ENCODE assay signal across 14 cellular contexts in genomic region chr14:74988131-74988530, GRCh38. TPM values are rescaled to one million over a fixed set of nuclear protein-coding genes. Genes with fewer than 3 reads are reported as not detected.
DNase-seq lines count a peak whose midpoint lies in the region; ATAC-seq and TF ChIP-seq lines count a peak whose summit lies in the region.
"Had no signal": no experiment of that assay in that cellular context is flagged by ENCODE, and none has a peak within 500 bp of the region (broad histone marks: within the 10 kb centered on the region; RNA-seq: fewer than 3 reads in every experiment).

No MANE protein-coding gene starts in this region.

- ATAC-seq in activated naive CD4-positive, alpha-beta T cell treated with anti-CD3 and anti-CD28 coated beads, Interleukin-2, amount 50 U/mL, for 72 hours, result no peak

- H3K36me3 Mint-ChIP-seq in activated naive CD4-positive, alpha-beta T cell treated with anti-CD3 and anti-CD28 coated beads, Interleukin-2, amount 50 U/mL, for 72 hours, result no peaks in the 10 kb centered on the region
- H3K36me3 Mint-ChIP-seq: type B pancreatic cell had no signal

- peak overlapping the region; percentile 48 for H3K27ac ChIP-seq in RWPE1
- H3K27ac ChIP-seq: KMS-11 had no signal

- CTCF ChIA-PET in RWPE1 (lab: Yijun Ruan, JAX), result no interaction called here

- no peak overlapping the region for H3K4me3 ChIP-seq in fibroblast of pulmonary artery (replicated peaks; ENCODE audit: low read depth, low read length)

- POLR2A ChIA-PET in RWPE1 (lab: Yijun Ruan, JAX; ENCODE audit: low non-redundant PET), result no interaction called here

- H3K9me3 Mint-ChIP-seq in activated naive CD4-positive, alpha-beta T cell treated with anti-CD3 and anti-CD28 coated beads, Interleukin-2, amount 50 U/mL, for 72 hours, result no peaks in the 10 kb centered on the region
- H3K9me3 Mint-ChIP-seq: activated B cell treated with CpG ODN at 0.5 μM for 24 hours; activated T-helper 2 cell treated with anti-CD3 and anti-CD28 coated beads, Interferon-gamma antibody, Interleukin-2, Interleukin-4, amounts not matched to agents 10 μg/mL and 5 μg/mL and 100 μg/mL, durations not matched to agents 14 hours and 24 hours and 36 hours; dendritic cell treated with granulocyte-macrophage colony-stimulating factor and Interleukin-4, amounts not matched to agents 40 ng/mL and 50 ng/mL, for 4 days; type B pancreatic cell had no signal

- DNase-seq in NCI-H510A treated with DMSO at 0.1 percent for 48 hours (lab: John Stamatoyannopoulos, UW) (peak; percentile 43), NCI-H510A (lab: John Stamatoyannopoulos, UW) (no peak), RWPE1 (ENCODE audit: low spot score) (peak; percentile 82), fibroblast of pulmonary artery (ENCODE audit: low read depth) (peak; percentile 86), COR-L47 (lab: John Stamatoyannopoulos, UW) (no peak)
- DNase-seq in stimulated activated CD8-positive, alpha-beta memory T cell treated with anti-CD3 and anti-CD28 coated beads, Interleukin-4, amount 100 ng/mL, for 48 hours, result peak; percentile 7
- DNase-seq in activated naive CD4-positive, alpha-beta T cell treated with anti-CD3 and anti-CD28 coated beads, Interleukin-2, amount 50 U/mL, for 72 hours (ENCODE audit: low spot score in 2 of 2), result no peak
- no peak for DNase-seq in NK-92 treated with Interleukin-12 subunit alpha and Interleukin-12 subunit beta, amount 100 ng/mL, for 24 hours (lab: John Stamatoyannopoulos, UW)
- DNase-seq: activated B cell treated with CpG ODN at 0.5 μM for 24 hours, nucleus accumbens had no signal

- H3K27ac Mint-ChIP-seq in activated naive CD4-positive, alpha-beta T cell treated with anti-CD3 and anti-CD28 coated beads, Interleukin-2, amount 50 U/mL, for 72 hours, result no peak overlapping the region
- H3K27ac Mint-ChIP-seq: activated B cell treated with CpG ODN at 0.5 μM for 24 hours; activated T-helper 2 cell treated with anti-CD3 and anti-CD28 coated beads, Interferon-gamma antibody, Interleukin-2, Interleukin-4, amounts not matched to agents 10 μg/mL and 5 μg/mL and 100 μg/mL, durations not matched to agents 14 hours and 24 hours and 36 hours; dendritic cell treated with granulocyte-macrophage colony-stimulating factor and Interleukin-4, amounts not matched to agents 40 ng/mL and 50 ng/mL, for 4 days; type B pancreatic cell had no signal

- TF ChIP-seq CTCF in RWPE1 (conservative IDR thresholded peaks at IDR 0.05; ENCODE audit: low read depth) (no peak), fibroblast of pulmonary artery (IDR thresholded peaks at IDR 0.05; ENCODE audit: low read length, missing control alignments) (no peak)

RNA-seq across cellular contexts. Expression of gene EIF2B2, which starts 14.6 kb away (rescaled TPM):
- 10 to 100 TPM; 40.1 to 63.7 TPM for total RNA-seq in activated naive CD4-positive, alpha-beta T cell treated with anti-CD3 and anti-CD28 coated beads, Interleukin-2, amount 50 U/mL, for 72 hours

RNA-seq across cellular contexts. Expression of gene PGF, which starts 32.7 kb away (rescaled TPM):
- under 1 TPM in 1 of 2 donors, not detected in 1; 0.46 TPM for total RNA-seq in activated naive CD4-positive, alpha-beta T cell treated with anti-CD3 and anti-CD28 coated beads, Interleukin-2, amount 50 U/mL, for 72 hours
- total RNA-seq: activated B cell treated with CpG ODN at 0.5 μM for 24 hours had no signal

Comparison
In these comparisons a context has a peak if more than half of its experiments do, and no peak if none do; other contexts are left out.
1. DNase-seq: peak in NCI-H510A treated with DMSO at 0.1 percent for 48 hours (single experiment), RWPE1 (single experiment), fibroblast of pulmonary artery (single experiment) and stimulated activated CD8-positive, alpha-beta memory T cell treated with anti-CD3 and anti-CD28 coated beads, Interleukin-4, amount 100 ng/mL, for 48 hours (single experiment); none in NCI-H510A (single experiment), activated naive CD4-positive, alpha-beta T cell treated with anti-CD3 and anti-CD28 coated beads, Interleukin-2, amount 50 U/mL, for 72 hours (0 of 2), NK-92 treated with Interleukin-12 subunit alpha and Interleukin-12 subunit beta, amount 100 ng/mL, for 24 hours (single experiment) and COR-L47 (single experiment).